15 cellular contexts compared by ENCODE assay signal in the genomic region with DNA sequence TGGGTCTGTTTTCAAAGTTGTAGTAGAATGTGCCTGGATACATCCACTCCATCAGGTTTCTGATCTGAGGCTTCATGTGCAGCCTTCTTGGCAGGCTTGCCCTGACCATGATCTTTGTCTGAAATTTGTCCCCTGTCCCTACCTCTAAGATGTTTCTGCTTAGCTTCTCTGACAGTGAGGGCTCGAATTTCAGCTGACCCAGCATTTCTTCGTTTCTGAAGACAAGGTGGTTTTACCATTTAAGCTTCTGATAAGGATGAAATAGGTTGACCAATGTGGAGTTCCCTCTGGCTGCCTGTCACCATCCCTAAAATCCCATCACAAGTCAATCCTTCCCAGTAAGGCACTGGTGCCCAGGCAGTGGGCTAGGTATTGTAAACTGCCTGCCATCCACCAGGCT. TPM values are rescaled to one million over a fixed set of nuclear protein-coding genes. Genes with fewer than 3 reads are reported as not detected.
A peak's percentile ranks its signal among the peaks of the same experiment; 100 is the strongest.
DNase-seq lines count a peak whose midpoint lies in the region; ATAC-seq, FAIRE-seq and TF ChIP-seq lines count a peak whose summit lies in the region.
"Had no signal": no experiment of that assay in that cellular context is flagged by ENCODE, and none has a peak within 500 bp of the region (broad histone marks: within the 10 kb centered on the region; RNA-seq: fewer than 3 reads in every experiment).

No MANE protein-coding gene starts in this region.

- WGBS in A549 (ENCODE audit: missing lambda C conversion rate) = 0% methylated on average over 2 of the region's 2 CpGs

- intact Hi-C loops in uterus (cut with DNase I; ENCODE audit: low total_unique reads) = no loop called here

- H3K9me2 ChIP-seq in GM23338 (ENCODE audit: insufficient read depth) = peaks cover 2% of the 10 kb centered on the region; the same call in 1 of the 2 replicates

- POLR2A ChIA-PET in A549 (lab: Yijun Ruan, JAX) = no interaction called here

- H3K4me1 ChIP-seq in A549 (no peaks in the 10 kb centered on the region), GM23338 (ENCODE audit: insufficient read depth) (peaks cover 20% of the 10 kb centered on the region), uterus (no peaks in the 10 kb centered on the region)

- H3K27ac Mint-ChIP-seq in GM23338 = no peak overlapping the region
- H3K27ac Mint-ChIP-seq in natural killer cell treated with Interleukin-12 subunit alpha and Interleukin-12 subunit beta and Interleukin-15 and Interleukin-18, amount 100 ng/mL, for 72 hours = no peak overlapping the region
- H3K27ac Mint-ChIP-seq: CD8-positive, alpha-beta T cell had no signal

- TF ChIP-seq POLR2A in A549 (IDR thresholded peaks at IDR 0.05; ENCODE audit: low read length) = no peak
- no peak for TF ChIP-seq POLR2A in uterus (IDR thresholded peaks at IDR 0.05)

- no peak overlapping the region for H3K4me3 ChIP-seq in A549
- no peak overlapping the region for H3K4me3 ChIP-seq in GM23338
- no peak overlapping the region for H3K4me3 ChIP-seq in bronchial epithelial cell (ENCODE audit: low read depth, low read length)
- no peak overlapping the region for H3K4me3 ChIP-seq in uterus

- H3K27me3 ChIP-seq in GM23338 (ENCODE audit: insufficient read depth) = no peaks in the 10 kb centered on the region
- H3K27me3 ChIP-seq in bronchial epithelial cell (ENCODE audit: control insufficient read depth, insufficient read depth, low read length) = no peaks in the 10 kb centered on the region
- no peaks in the 10 kb centered on the region for H3K27me3 ChIP-seq in uterus

- H2AFZ ChIP-seq in GM23338 = 0 out of 2 replicates have a peak overlapping the region, but pooled peaks have one; percentile 52

- ATAC-seq in A549 = no peak
- no peak for ATAC-seq in GM23338
- no peak for ATAC-seq in natural killer cell treated with Interleukin-12 subunit alpha and Interleukin-12 subunit beta and Interleukin-15 and Interleukin-18, amount 100 ng/mL, for 72 hours
- ATAC-seq: CD8-positive, alpha-beta T cell had no signal

- CTCF ChIA-PET in A549 (lab: Yijun Ruan, JAX) = interaction anchor here (0.9 kb wide), 1 partner anchor 11 kb away, joined by 3 read pairs; no protein-coding TSS in a partner anchor

- peaks cover 31% of the 10 kb centered on the region for H3K4me1 Mint-ChIP-seq in GM23338
- H3K4me1 Mint-ChIP-seq in natural killer cell treated with Interleukin-12 subunit alpha and Interleukin-12 subunit beta and Interleukin-15 and Interleukin-18, amount 100 ng/mL, for 72 hours (ENCODE audit: low read depth in 2 of 2) = peaks cover 37 to 55% of the 10 kb centered on the region in 2 donors

- DNase-seq in A549 (ENCODE audit: low read depth in 1 of 2, low spot score in 1 of 2) (no peak), GM23338 (ENCODE audit: low spot score) (no peak), bronchial epithelial cell (ENCODE audit: low read depth) (no peak), substantia nigra (lab: John Stamatoyannopoulos, UW) (no peak), uterus (no peak), occipital lobe (lab: John Stamatoyannopoulos, UW) (no peak)
- no peak for DNase-seq in natural killer cell treated with Interleukin-12 subunit alpha and Interleukin-12 subunit beta and Interleukin-15 and Interleukin-18, amount 100 ng/mL, for 72 hours (ENCODE audit: low spot score)
- DNase-seq: 8988T; ACHN; CD8-positive, alpha-beta T cell; COR-L47; DND-41; H7 had no signal

- H3K36me3 ChIP-seq in GM23338 (ENCODE audit: insufficient read depth) (no peaks in the 10 kb centered on the region), bronchial epithelial cell (ENCODE audit: control insufficient read depth, insufficient read depth, low read length) (no peaks in the 10 kb centered on the region), uterus (no peaks in the 10 kb centered on the region)

- H3K27me3 Mint-ChIP-seq in GM23338 (ENCODE audit: insufficient read depth, low read depth, poor library complexity) = peaks cover 2% of the 10 kb centered on the region
- no peaks in the 10 kb centered on the region for H3K27me3 Mint-ChIP-seq in natural killer cell treated with Interleukin-12 subunit alpha and Interleukin-12 subunit beta and Interleukin-15 and Interleukin-18, amount 100 ng/mL, for 72 hours

- H3K79me2 ChIP-seq in GM23338 (replicated peaks; ENCODE audit: insufficient read depth) = no peaks in the 10 kb centered on the region

- H3K4me3 Mint-ChIP-seq in GM23338 = no peak overlapping the region
- peak overlapping the region; percentile 62 for H3K4me3 Mint-ChIP-seq in natural killer cell treated with Interleukin-12 subunit alpha and Interleukin-12 subunit beta and Interleukin-15 and Interleukin-18, amount 100 ng/mL, for 72 hours
- H3K4me3 Mint-ChIP-seq: CD8-positive, alpha-beta T cell; IgD-negative memory B cell had no signal

- H3F3A ChIP-seq in GM23338 (replicated peaks; ENCODE audit: low read depth) = 0 out of 2 replicates have a peak, but pooled peaks cover 3% of the 10 kb centered on the region

- no peak for TF ChIP-seq EP300 in A549 (IDR thresholded peaks at IDR 0.05)

- no peak overlapping the region for H3K27ac ChIP-seq in A549
- H3K27ac ChIP-seq in GM23338 (ENCODE audit: low read depth) = no peak overlapping the region
- H3K27ac ChIP-seq in substantia nigra (ENCODE audit: low read depth, low read length, poor library complexity, severe bottlenecking) = no peak overlapping the region
- no peak overlapping the region for H3K27ac ChIP-seq in uterus
- H3K27ac ChIP-seq: C4-2B had no signal

- H3K4me2 ChIP-seq in A549 = no peak overlapping the region
- no peak overlapping the region for H3K4me2 ChIP-seq in GM23338

- no peak for TF ChIP-seq RAD21 in A549 (conservative IDR thresholded peaks at IDR 0.05 in 1 of 2, IDR thresholded peaks at IDR 0.05 in 1 of 2)

- H3K9me3 ChIP-seq in A549 (no peaks in the 10 kb centered on the region), uterus (no peaks in the 10 kb centered on the region)

- TF ChIP-seq CTCF in A549 (IDR thresholded peaks at IDR 0.05) = no peak
- TF ChIP-seq CTCF in GM23338 (conservative IDR thresholded peaks at IDR 0.05; ENCODE audit: low read depth in 2 of 2) = no peak
- no peak for TF ChIP-seq CTCF in bronchial epithelial cell (IDR thresholded peaks at IDR 0.05; ENCODE audit: insufficient read depth, low read length, severe bottlenecking)
- no peak for TF ChIP-seq CTCF in uterus (IDR thresholded peaks at IDR 0.05)

- no peaks in the 10 kb centered on the region for H3K36me3 Mint-ChIP-seq in GM23338 (ENCODE audit: low read depth)
- H3K36me3 Mint-ChIP-seq in natural killer cell treated with Interleukin-12 subunit alpha and Interleukin-12 subunit beta and Interleukin-15 and Interleukin-18, amount 100 ng/mL, for 72 hours = peaks cover 4% of the 10 kb centered on the region
- H3K36me3 Mint-ChIP-seq: CD8-positive, alpha-beta T cell; IgD-negative memory B cell had no signal

- H3K9me3 Mint-ChIP-seq in GM23338 = no peaks in the 10 kb centered on the region
- H3K9me3 Mint-ChIP-seq in natural killer cell treated with Interleukin-12 subunit alpha and Interleukin-12 subunit beta and Interleukin-15 and Interleukin-18, amount 100 ng/mL, for 72 hours = no peaks in the 10 kb centered on the region
- H3K9me3 Mint-ChIP-seq: CD8-positive, alpha-beta T cell; IgD-negative memory B cell had no signal

- H4K20me1 ChIP-seq in GM23338 (replicated peaks; ENCODE audit: insufficient read depth) = no peaks in the 10 kb centered on the region

- no peak for FAIRE-seq in A549 (lab: Jason Lieb, UNC)
- FAIRE-seq in bronchial epithelial cell (lab: Jason Lieb, UNC) = peak; percentile 55

TF ChIP-seq in A549, 52 proteins besides CTCF, POLR2A, EP300 and RAD21:
- TF ChIP-seq CBX2 (IDR thresholded peaks at IDR 0.05; ENCODE audit: borderline replicate concordance, low read depth) (no peak), HDAC2 (IDR thresholded peaks at IDR 0.05) (no peak), MAFK (IDR thresholded peaks at IDR 0.05; ENCODE audit: partially characterized antibody) (peak; percentile 92)

TF ChIP-seq in GM23338, 12 proteins besides CTCF, POLR2A, EP300 and RAD21 (continues in another document):
- no peak for TF ChIP-seq NANOG (IDR thresholded peaks at IDR 0.05; ENCODE audit: borderline replicate concordance)
- TF ChIP-seq ZNF114 (CRISPR knock-in tag; IDR thresholded peaks at IDR 0.05) = no peak
- no peak for TF ChIP-seq STAT1 (IDR thresholded peaks at IDR 0.05; ENCODE audit: unreplicated experiment)

RNA-seq across cellular contexts. Expression of a gene that starts 57.0 kb away (rescaled TPM):
- polyA plus RNA-seq in A549 (2011; rRNA removed) (not detected in 2 replicates), A549 (2017; fragmentation: RNase III; extraction: RNeasy Plus Mini Kit Qiagen cat#74134 plus additional on column Dnase treatment) (not detected in 3 replicates), GM23338 (2016; fragmentation: Nextera tagmentation; extraction: Ambion mirVana) (0.40 and 0.71 TPM in 2 replicates)
- not detected in 2 replicates for polyA plus RNA-seq in A549 (2012; cell fraction: cytosol; rRNA removed)
- not detected in 2 replicates for polyA plus RNA-seq in A549 (2012; cell fraction: nucleus; rRNA removed)
- polyA minus RNA-seq in A549 (2011; rRNA and poly(A)+ RNA removed) = 0.04 TPM in 1 of 2 replicates, not detected in the other
- 1.6 and 2.6 TPM in 2 replicates for total RNA-seq in GM23338 (2014; rRNA removed; shearing (Covaris generic))
- total RNA-seq in bronchial epithelial cell (not detected in 2 replicates), uterus (10 to 100 TPM in 2 of 4 donors, 1 to 10 TPM in 2; 8.2 to 27.1 (median 11.5) TPM), occipital lobe (1.7 TPM)
- 1 to 10 TPM in 1 of 2 donors, under 1 TPM in 1; 0.26 to 1.1 TPM for total RNA-seq in natural killer cell treated with Interleukin-12 subunit alpha and Interleukin-12 subunit beta and Interleukin-15 and Interleukin-18, amount 100 ng/mL, for 72 hours
- total RNA-seq: CD8-positive, alpha-beta T cell had no signal
